Comparison of ENCODE assay signal across 20 cellular contexts in genomic region chr1:209386156-209386555, GRCh38.
"Had no signal": no experiment of that assay in that cellular context is flagged by ENCODE, and none has a peak within 500 bp of the region (broad histone marks: within the 10 kb centered on the region; RNA-seq: fewer than 3 reads in every experiment).

No MANE protein-coding gene starts in this region.

- ATAC-seq: esophagus mucosa; gastroesophageal sphincter; left colon; left ventricle myocardium superior; mucosa of descending colon; naive thymus-derived CD8-positive, alpha-beta T cell; psoas muscle; sciatic nerve had no signal

- DNase-seq: cortex of kidney; dorsolateral prefrontal cortex; effector CD8-positive, alpha-beta T cell; glutamatergic neuron; left colon; left ventricle myocardium superior; mucosa of descending colon; naive thymus-derived CD8-positive, alpha-beta T cell; psoas muscle; retina; stimulated activated CD4-positive, alpha-beta T cell treated with anti-CD3 and anti-CD28 coated beads, Interleukin-12 subunit alpha, Interleukin-12 subunit beta, amount 100 ng/mL, for 4 hours; stimulated activated naive CD4-positive, alpha-beta T cell; thyroid gland; upper lobe of left lung; uterus had no signal

- H3K9me3 ChIP-seq: gastroesophageal sphincter, mucosa of descending colon, neutrophil, psoas muscle, thyroid gland, upper lobe of left lung, uterus had no signal

- H3K4me1 ChIP-seq: gastroesophageal sphincter, psoas muscle, thyroid gland, upper lobe of left lung, uterus had no signal

- H3K27ac ChIP-seq: dorsolateral prefrontal cortex, gastroesophageal sphincter, neutrophil, psoas muscle, thyroid gland, upper lobe of left lung, uterus had no signal

- H3K4me3 ChIP-seq: dorsolateral prefrontal cortex, gastroesophageal sphincter, lung, mucosa of descending colon, psoas muscle, thyroid gland, upper lobe of left lung, uterus had no signal

- H3K27me3 ChIP-seq: dorsolateral prefrontal cortex, gastroesophageal sphincter, neutrophil, thyroid gland, upper lobe of left lung, uterus had no signal

- H3K36me3 ChIP-seq: gastroesophageal sphincter, neutrophil, thyroid gland, upper lobe of left lung, uterus had no signal
